In the genomic region with DNA sequence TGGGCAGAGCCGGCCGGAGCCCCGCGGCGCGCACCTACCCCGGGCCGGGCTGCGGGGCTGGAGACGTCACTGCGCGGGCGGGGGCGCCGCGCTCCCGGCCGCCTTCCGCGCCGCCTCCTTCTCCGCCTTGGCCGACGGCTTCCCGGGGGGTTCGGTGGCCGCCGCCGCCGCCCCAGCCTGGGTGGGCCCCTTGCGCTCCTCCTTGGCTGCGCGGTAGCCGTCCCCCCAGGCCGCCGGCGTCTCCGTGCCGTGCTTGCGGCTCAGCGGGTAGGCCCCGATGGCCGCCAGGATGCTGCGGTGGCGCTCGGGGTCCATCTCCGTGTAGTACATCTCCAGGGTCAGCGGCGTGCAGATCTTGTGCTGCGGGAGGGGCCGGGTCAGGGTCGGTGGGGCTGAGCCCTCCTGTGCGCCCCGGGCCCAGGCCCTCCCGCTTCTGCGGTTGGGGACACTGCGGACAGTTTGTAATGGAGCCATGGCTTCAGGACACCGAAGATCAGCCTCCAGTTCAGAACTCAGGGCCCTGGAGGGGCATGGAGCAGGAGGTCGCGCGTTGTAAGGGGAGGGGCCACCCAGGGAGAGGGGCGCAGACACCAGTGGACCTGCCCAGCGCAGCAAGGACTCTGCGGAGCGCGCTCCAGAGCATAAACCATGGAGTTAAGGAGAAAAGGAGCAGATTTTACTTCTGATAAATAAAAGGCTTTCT, we compare ENCODE assay signal across 8 cellular contexts. TPM values are rescaled to one million over a fixed set of nuclear protein-coding genes. Genes with fewer than 3 reads are reported as not detected.
A peak's percentile ranks its signal among the peaks of the same experiment; 100 is the strongest.
DNase-seq lines count a peak whose midpoint lies in the region; ATAC-seq and TF ChIP-seq lines count a peak whose summit lies in the region.

No MANE protein-coding gene starts in this region.

- H3K9ac ChIP-seq in ES-I3 (ENCODE audit: low read depth, low read length), result peak overlapping the region; percentile 72

- peak overlapping the region; percentile 70 for H3K4me3 Mint-ChIP-seq in WTC11

- TF ChIP-seq CTCF in WTC11 (IDR thresholded peaks at IDR 0.05), result no peak

- DNase-seq in WTC11 (ENCODE audit: low spot score) (peak; percentile 39), left ventricle myocardium superior (no peak), sciatic nerve (ENCODE audit: low spot score) (peak; percentile 56), posterior vena cava (ENCODE audit: low spot score) (no peak), MV-4-11 (lab: John Stamatoyannopoulos, UW) (no peak), germinal center (ENCODE audit: low spot score) (no peak)

- POLR2A ChIA-PET in WTC11 (lab: Charles Lee), result no interaction called here

- H3K4me1 ChIP-seq in ES-I3 (ENCODE audit: insufficient read depth, low read length), result peaks cover 3% of the 10 kb centered on the region; the same call in 1 of the 2 replicates

- CTCF ChIA-PET in WTC11 (lab: Charles Lee), result interaction anchor here (2.0 kb wide), 1 partner anchor 25 kb away, joined by 9 read pairs; no protein-coding TSS in a partner anchor

- peaks cover 14% of the 10 kb centered on the region for H3K4me1 Mint-ChIP-seq in WTC11

- no peaks in the 10 kb centered on the region for H3K36me3 Mint-ChIP-seq in WTC11

- H3K27ac Mint-ChIP-seq in WTC11, result no peak overlapping the region

- H3K9me3 ChIP-seq in ES-I3 (ENCODE audit: control insufficient read depth, insufficient read depth, low read length), result no peaks in the 10 kb centered on the region

- ATAC-seq in WTC11, result peak; percentile 6
- peak; percentile 22 for ATAC-seq in left ventricle myocardium superior
- ATAC-seq in sciatic nerve, result no peak
- ATAC-seq in HG02981 (IDR thresholded peaks at IDR 0.05; ENCODE audit: unreplicated experiment), result no peak

- H3K9me3 Mint-ChIP-seq in WTC11, result peaks cover 3% of the 10 kb centered on the region; the same call in 1 of the 2 replicates

- H3K36me3 ChIP-seq in ES-I3 (ENCODE audit: insufficient read depth, low read length), result no peaks in the 10 kb centered on the region

- H3K27me3 Mint-ChIP-seq in WTC11 (ENCODE audit: low read depth), result peaks cover 65% of the 10 kb centered on the region

- intact Hi-C loops in left ventricle myocardium superior (cut with micrococcal nuclease) (no loop called here), sciatic nerve (cut with DNase I) (loop anchor here (10.0 kb wide), 1 partner anchor 199 kb away; a partner anchor contains a TSS), posterior vena cava (cut with DNase I) (no loop called here)

TF ChIP-seq in WTC11, 78 proteins besides CTCF, POLR2A, EP300 and RAD21:
- TF ChIP-seq, protein P1, sequence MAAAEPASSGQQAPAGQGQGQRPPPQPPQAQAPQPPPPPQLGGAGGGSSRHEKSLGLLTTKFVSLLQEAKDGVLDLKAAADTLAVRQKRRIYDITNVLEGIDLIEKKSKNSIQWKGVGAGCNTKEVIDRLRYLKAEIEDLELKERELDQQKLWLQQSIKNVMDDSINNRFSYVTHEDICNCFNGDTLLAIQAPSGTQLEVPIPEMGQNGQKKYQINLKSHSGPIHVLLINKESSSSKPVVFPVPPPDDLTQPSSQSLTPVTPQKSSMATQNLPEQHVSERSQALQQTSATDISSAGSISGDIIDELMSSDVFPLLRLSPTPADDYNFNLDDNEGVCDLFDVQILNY (CRISPR knock-in tag; IDR thresholded peaks at IDR 0.05), result no peak
- TF ChIP-seq, protein P2, sequence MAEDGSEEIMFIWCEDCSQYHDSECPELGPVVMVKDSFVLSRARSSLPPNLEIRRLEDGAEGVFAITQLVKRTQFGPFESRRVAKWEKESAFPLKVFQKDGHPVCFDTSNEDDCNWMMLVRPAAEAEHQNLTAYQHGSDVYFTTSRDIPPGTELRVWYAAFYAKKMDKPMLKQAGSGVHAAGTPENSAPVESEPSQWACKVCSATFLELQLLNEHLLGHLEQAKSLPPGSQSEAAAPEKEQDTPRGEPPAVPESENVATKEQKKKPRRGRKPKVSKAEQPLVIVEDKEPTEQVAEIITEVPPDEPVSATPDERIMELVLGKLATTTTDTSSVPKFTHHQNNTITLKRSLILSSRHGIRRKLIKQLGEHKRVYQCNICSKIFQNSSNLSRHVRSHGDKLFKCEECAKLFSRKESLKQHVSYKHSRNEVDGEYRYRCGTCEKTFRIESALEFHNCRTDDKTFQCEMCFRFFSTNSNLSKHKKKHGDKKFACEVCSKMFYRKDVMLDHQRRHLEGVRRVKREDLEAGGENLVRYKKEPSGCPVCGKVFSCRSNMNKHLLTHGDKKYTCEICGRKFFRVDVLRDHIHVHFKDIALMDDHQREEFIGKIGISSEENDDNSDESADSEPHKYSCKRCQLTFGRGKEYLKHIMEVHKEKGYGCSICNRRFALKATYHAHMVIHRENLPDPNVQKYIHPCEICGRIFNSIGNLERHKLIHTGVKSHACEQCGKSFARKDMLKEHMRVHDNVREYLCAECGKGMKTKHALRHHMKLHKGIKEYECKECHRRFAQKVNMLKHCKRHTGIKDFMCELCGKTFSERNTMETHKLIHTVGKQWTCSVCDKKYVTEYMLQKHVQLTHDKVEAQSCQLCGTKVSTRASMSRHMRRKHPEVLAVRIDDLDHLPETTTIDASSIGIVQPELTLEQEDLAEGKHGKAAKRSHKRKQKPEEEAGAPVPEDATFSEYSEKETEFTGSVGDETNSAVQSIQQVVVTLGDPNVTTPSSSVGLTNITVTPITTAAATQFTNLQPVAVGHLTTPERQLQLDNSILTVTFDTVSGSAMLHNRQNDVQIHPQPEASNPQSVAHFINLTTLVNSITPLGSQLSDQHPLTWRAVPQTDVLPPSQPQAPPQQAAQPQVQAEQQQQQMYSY (CRISPR knock-in tag; IDR thresholded peaks at IDR 0.05), result 0 out of 2 replicates have a peak, but pooled peaks have one; percentile 1
- 0 out of 2 replicates have a peak, but pooled peaks have one; percentile 46 for TF ChIP-seq TCF7 (CRISPR knock-in tag; IDR thresholded peaks at IDR 0.05; ENCODE audit: low read depth)

RNA-seq across cellular contexts. Expression of a gene that starts 10.8 kb away (rescaled TPM):
- total RNA-seq in WTC11 (2021), result 0.63 to 1.8 TPM (median 1.4 TPM) in 3 replicates
- total RNA-seq in left ventricle myocardium superior, result not detected
- 0.98 TPM for total RNA-seq in sciatic nerve
- total RNA-seq in posterior vena cava, result not detected

RNA-seq across cellular contexts. Expression of a gene that starts 17.2 kb away (rescaled TPM):
- total RNA-seq in WTC11 (2021) (69.6 to 86.4 TPM (median 73.2 TPM) in 3 replicates), left ventricle myocardium superior (45.1 TPM), sciatic nerve (27.8 TPM), posterior vena cava (10 to 100 TPM; 27.4 to 30.7 TPM)

RNA-seq across cellular contexts. Expression of a gene that starts 17.2 kb away (rescaled TPM):
- total RNA-seq in WTC11 (2021) (53.2 to 62.5 TPM (median 53.8 TPM) in 3 replicates), left ventricle myocardium superior (42.6 TPM), sciatic nerve (55.9 TPM), posterior vena cava (10 to 100 TPM; 35.7 to 36.0 TPM)

RNA-seq across cellular contexts. Expression of a gene that starts 21.3 kb away (rescaled TPM):
- total RNA-seq in WTC11 (2021) (0.31 to 0.48 TPM in 2 of 3 replicates, not detected in the other), left ventricle myocardium superior (not detected), sciatic nerve (9.9 TPM), posterior vena cava (not detected)

RNA-seq across cellular contexts. Expression of a gene that starts 31.9 kb away (rescaled TPM):
- 31.3 to 40.5 TPM (median 33.8 TPM) in 3 replicates for total RNA-seq in WTC11 (2021)
- 9.3 TPM for total RNA-seq in left ventricle myocardium superior
- 35.2 TPM for total RNA-seq in sciatic nerve
- 10 to 100 TPM; 13.8 to 17.6 TPM for total RNA-seq in posterior vena cava

Comparison
In these comparisons a context has a peak if more than half of its experiments do, and no peak if none do; other contexts are left out.
1. ATAC-seq: peak in WTC11 (single experiment) and left ventricle myocardium superior (single experiment); none in sciatic nerve (single experiment) and HG02981 (single experiment).
2. DNase-seq: peak in WTC11 (single experiment) and sciatic nerve (single experiment); none in left ventricle myocardium superior (single experiment), posterior vena cava (single experiment), MV-4-11 (single experiment) and germinal center (single experiment).